Comparison of ENCODE assay signal across 1 cellular context in the genomic region with DNA sequence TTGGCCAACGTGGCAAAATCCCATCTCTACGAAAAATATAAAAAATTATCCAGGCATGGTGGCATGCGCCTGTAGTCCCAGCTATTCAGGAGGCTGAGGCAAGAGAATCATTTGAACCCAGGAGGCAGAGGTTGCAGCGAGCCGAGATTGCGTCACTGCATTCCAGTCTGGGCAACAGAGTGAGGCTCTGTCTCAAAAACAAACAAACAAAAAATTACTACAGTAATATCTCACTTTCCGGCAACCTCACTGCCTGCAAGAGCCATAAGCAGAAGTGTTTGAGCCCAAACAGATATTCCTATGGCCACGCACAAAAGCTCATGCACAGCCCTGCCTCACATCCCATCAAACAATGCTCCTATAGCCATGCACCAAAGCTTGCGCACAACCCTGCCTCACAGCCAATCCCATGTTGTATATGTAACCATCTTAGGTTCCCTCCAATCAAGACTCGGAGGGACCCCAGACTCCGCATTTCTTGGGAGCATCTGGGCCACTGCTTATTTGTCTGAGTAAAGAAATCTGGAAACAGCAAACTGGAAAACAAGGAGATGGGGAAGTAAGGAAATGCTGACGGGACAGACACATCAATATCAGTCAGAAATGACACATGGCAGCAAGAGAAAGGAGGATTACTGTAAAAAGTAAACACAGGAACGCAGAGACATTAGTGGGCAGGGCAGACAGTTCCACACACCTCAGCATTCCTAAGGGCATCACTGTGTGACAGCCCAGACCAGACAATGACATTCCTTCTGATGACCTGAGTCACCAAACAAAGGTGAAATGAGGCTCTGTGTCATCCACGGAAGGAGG.
TF ChIP-seq lines count a peak whose summit lies in the region.

No MANE protein-coding gene starts in this region.

TF ChIP-seq in K562, 482 proteins besides CTCF, POLR2A, EP300 and RAD21:
- TF ChIP-seq MTA1 (IDR thresholded peaks at IDR 0.05; ENCODE audit: borderline replicate concordance): no peak
- TF ChIP-seq ZFPM2 (CRISPR knock-in tag; IDR thresholded peaks at IDR 0.05): no peak
- TF ChIP-seq ZSCAN29 (IDR thresholded peaks at IDR 0.05): no peak
- TF ChIP-seq RBM14 (IDR thresholded peaks at IDR 0.05; ENCODE audit: borderline replicate concordance, insufficient read depth, low read depth, low read length): no peak
- TF ChIP-seq E2F1 (CRISPR knock-in tag; IDR thresholded peaks at IDR 0.05): no peak
- TF ChIP-seq CEBPG (CRISPR knock-in tag; IDR thresholded peaks at IDR 0.05): no peak
- TF ChIP-seq CEBPG (tag; conservative IDR thresholded peaks at IDR 0.05 in 1 of 2, IDR thresholded peaks at IDR 0.05 in 1 of 2): peak in 1 of 2 experiments; percentile 53; a peak in 2 of 4 replicates
- peak; percentile 68 for TF ChIP-seq CEBPB (tag; IDR thresholded peaks at IDR 0.05)
- TF ChIP-seq HMG20B (CRISPR knock-in tag; IDR thresholded peaks at IDR 0.05): no peak
- TF ChIP-seq NFE2 (IDR thresholded peaks at IDR 0.05; ENCODE audit: low read depth): no peak
- TF ChIP-seq XRCC4 (IDR thresholded peaks at IDR 0.05; ENCODE audit: extremely low read depth, insufficient read depth, insufficient read length): no peak
- TF ChIP-seq ZNF316 (IDR thresholded peaks at IDR 0.05): peak; percentile 39; the same call in 1 of the 2 replicates
- no peak for TF ChIP-seq BACH1 (tag; IDR thresholded peaks at IDR 0.05)
- peak; percentile 25; the same call in 1 of the 2 replicates for TF ChIP-seq PKNOX1 (IDR thresholded peaks at IDR 0.05)
- TF ChIP-seq NFXL1 (CRISPR knock-in tag; IDR thresholded peaks at IDR 0.05): no peak
- peak; percentile 14 for TF ChIP-seq MEIS2 (IDR thresholded peaks at IDR 0.05; ENCODE audit: partially characterized antibody)
- TF ChIP-seq, protein P1, sequence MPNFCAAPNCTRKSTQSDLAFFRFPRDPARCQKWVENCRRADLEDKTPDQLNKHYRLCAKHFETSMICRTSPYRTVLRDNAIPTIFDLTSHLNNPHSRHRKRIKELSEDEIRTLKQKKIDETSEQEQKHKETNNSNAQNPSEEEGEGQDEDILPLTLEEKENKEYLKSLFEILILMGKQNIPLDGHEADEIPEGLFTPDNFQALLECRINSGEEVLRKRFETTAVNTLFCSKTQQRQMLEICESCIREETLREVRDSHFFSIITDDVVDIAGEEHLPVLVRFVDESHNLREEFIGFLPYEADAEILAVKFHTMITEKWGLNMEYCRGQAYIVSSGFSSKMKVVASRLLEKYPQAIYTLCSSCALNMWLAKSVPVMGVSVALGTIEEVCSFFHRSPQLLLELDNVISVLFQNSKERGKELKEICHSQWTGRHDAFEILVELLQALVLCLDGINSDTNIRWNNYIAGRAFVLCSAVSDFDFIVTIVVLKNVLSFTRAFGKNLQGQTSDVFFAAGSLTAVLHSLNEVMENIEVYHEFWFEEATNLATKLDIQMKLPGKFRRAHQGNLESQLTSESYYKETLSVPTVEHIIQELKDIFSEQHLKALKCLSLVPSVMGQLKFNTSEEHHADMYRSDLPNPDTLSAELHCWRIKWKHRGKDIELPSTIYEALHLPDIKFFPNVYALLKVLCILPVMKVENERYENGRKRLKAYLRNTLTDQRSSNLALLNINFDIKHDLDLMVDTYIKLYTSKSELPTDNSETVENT (CRISPR knock-in tag; IDR thresholded peaks at IDR 0.05): no peak
TF ChIP-seq in K562: peak in this region for 5.
